30 cellular contexts compared by ENCODE assay signal in the genomic region with DNA sequence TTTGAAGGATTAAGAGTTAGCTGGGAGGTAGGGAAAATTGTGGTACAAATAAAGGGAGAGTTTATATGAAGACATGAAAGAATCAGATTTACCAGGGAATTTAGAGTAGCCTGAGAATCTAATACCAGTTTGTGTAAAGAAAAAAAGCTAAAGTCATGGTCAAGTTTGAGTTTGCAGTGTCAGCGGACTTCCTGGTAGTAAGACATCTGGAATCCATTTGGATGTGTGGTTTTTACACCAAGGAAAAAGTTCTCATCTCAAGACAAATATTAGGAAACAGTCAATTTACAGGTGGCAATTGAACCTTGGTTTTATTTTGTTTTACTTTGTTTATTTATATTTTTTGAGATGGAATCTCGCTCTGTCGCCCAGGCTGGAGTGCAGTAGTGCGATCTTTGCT. TPM values are rescaled to one million over a fixed set of nuclear protein-coding genes. Genes with fewer than 3 reads are reported as not detected.
DNase-seq lines count a peak whose midpoint lies in the region; ATAC-seq and TF ChIP-seq lines count a peak whose summit lies in the region.
"Had no signal": no experiment of that assay in that cellular context is flagged by ENCODE, and none has a peak within 500 bp of the region (broad histone marks: within the 10 kb centered on the region; RNA-seq: fewer than 3 reads in every experiment).

No MANE protein-coding gene starts in this region.

- H3K27ac ChIP-seq in OCI-LY1 (ENCODE audit: low read depth, low read length, poor library complexity, severe bottlenecking) = peak overlapping the region; percentile 82
- no peak overlapping the region for H3K27ac ChIP-seq in thyroid gland
- no peak overlapping the region for H3K27ac ChIP-seq in ovary
- H3K27ac ChIP-seq: ascending aorta, coronary artery, pancreas, thoracic aorta had no signal

- peaks cover 8 to 14% of the 10 kb centered on the region in 2 donors for H3K36me3 Mint-ChIP-seq in stimulated activated naive B cell treated with anti-CD40 and anti-IgM and Interleukin-4, amounts not matched to agents 10 μg/mL and 1 μg/mL and 100 μg/mL, for 72 hours
- H3K36me3 Mint-ChIP-seq: activated naive CD8-positive, alpha-beta T cell treated with anti-CD3 and anti-CD28 coated beads for 36 hours; CD8-positive, alpha-beta memory T cell; natural killer cell treated with Interleukin-12 subunit alpha and Interleukin-12 subunit beta and Interleukin-15 and Interleukin-18, amount 100 ng/mL, for 72 hours had no signal

- TF ChIP-seq POLR2A in thyroid gland (IDR thresholded peaks at IDR 0.05) (no peak), ovary (IDR thresholded peaks at IDR 0.05) (no peak)

- no peak for TF ChIP-seq EP300 in ovary (IDR thresholded peaks at IDR 0.05)

- H3K9me3 ChIP-seq in OCI-LY1 (ENCODE audit: low read length) (no peaks in the 10 kb centered on the region), thyroid gland (no peaks in the 10 kb centered on the region), ovary (no peaks in the 10 kb centered on the region)
- H3K9me3 ChIP-seq: ascending aorta, MG63, pancreas, SK-N-SH, thoracic aorta had no signal

- H2AFZ ChIP-seq in OCI-LY1 (ENCODE audit: low read length) = no peak overlapping the region

- H4K20me1 ChIP-seq in OCI-LY1 (ENCODE audit: insufficient read depth, low read length) = no peaks in the 10 kb centered on the region

- intact Hi-C loops in thyroid gland (cut with DNase I) (no loop called here), ovary (cut with DNase I) (no loop called here)

- WGBS in thyroid gland, 2 donors = 84 to 95% methylated on average over 4 of the region's 4 CpGs
- 84 to 93% (median 88%) methylated on average over 4 of the region's 4 CpGs for WGBS in ovary, 3 donors

- peaks cover 82% of the 10 kb centered on the region for H3K4me1 ChIP-seq in OCI-LY1 (ENCODE audit: insufficient read depth, low read length, severe bottlenecking)
- H3K4me1 ChIP-seq in thyroid gland = no peaks in the 10 kb centered on the region
- no peaks in the 10 kb centered on the region for H3K4me1 ChIP-seq in ovary (ENCODE audit: insufficient read depth)
- H3K4me1 ChIP-seq: ascending aorta, pancreas had no signal

- TF ChIP-seq CTCF in OCI-LY1 (IDR thresholded peaks at IDR 0.05; ENCODE audit: low read length) (no peak), fibroblast of villous mesenchyme (IDR thresholded peaks at IDR 0.05; ENCODE audit: insufficient read depth, low read depth, low read length) (no peak), thyroid gland (IDR thresholded peaks at IDR 0.05) (no peak), ovary (IDR thresholded peaks at IDR 0.05) (no peak)

- no peaks in the 10 kb centered on the region for H3K9me2 ChIP-seq in OCI-LY1 (ENCODE audit: low read depth, low read length)
- H3K9me2 ChIP-seq: SK-N-SH had no signal

- no peaks in the 10 kb centered on the region for H3K79me2 ChIP-seq in OCI-LY1 (ENCODE audit: insufficient read depth, low read length)

- no peaks in the 10 kb centered on the region; the same call in 1 of the 2 replicates for H3F3A ChIP-seq in OCI-LY1 (ENCODE audit: insufficient read depth, low read length)

- peaks cover 0 to 2% of the 10 kb centered on the region in 2 donors for H3K9me3 Mint-ChIP-seq in stimulated activated naive B cell treated with anti-CD40 and anti-IgM and Interleukin-4, amounts not matched to agents 10 μg/mL and 1 μg/mL and 100 μg/mL, for 72 hours
- H3K9me3 Mint-ChIP-seq: activated naive CD8-positive, alpha-beta T cell treated with anti-CD3 and anti-CD28 coated beads for 36 hours; CD8-positive, alpha-beta memory T cell; natural killer cell treated with Interleukin-12 subunit alpha and Interleukin-12 subunit beta and Interleukin-15 and Interleukin-18, amount 100 ng/mL, for 72 hours had no signal

- no peak for ATAC-seq in stimulated activated naive B cell treated with anti-CD40 and anti-IgM and Interleukin-4, amounts not matched to agents 10 μg/mL and 1 μg/mL and 100 μg/mL, for 72 hours (replicated peaks)
- ATAC-seq: HCT116; natural killer cell treated with Interleukin-12 subunit alpha and Interleukin-12 subunit beta and Interleukin-15 and Interleukin-18, amount 100 ng/mL, for 72 hours; pancreas; T-helper 17 cell had no signal

- H3K4me2 ChIP-seq in OCI-LY1 (ENCODE audit: low read length) = no peak overlapping the region
- H3K4me2 ChIP-seq: SK-N-SH had no signal

- peaks cover 37 to 67% of the 10 kb centered on the region in 2 donors for H3K4me1 Mint-ChIP-seq in stimulated activated naive B cell treated with anti-CD40 and anti-IgM and Interleukin-4, amounts not matched to agents 10 μg/mL and 1 μg/mL and 100 μg/mL, for 72 hours
- H3K4me1 Mint-ChIP-seq: activated naive CD8-positive, alpha-beta T cell treated with anti-CD3 and anti-CD28 coated beads for 36 hours had no signal

- DNase-seq in EH (ENCODE audit: low read depth) (peak; percentile 50), fibroblast of villous mesenchyme (ENCODE audit: low read depth) (peak; percentile 59), cortex of kidney (lab: John Stamatoyannopoulos, UW) (no peak), thyroid gland (no peak), ovary (no peak), NAMALWA (ENCODE audit: low spot score) (no peak)
- DNase-seq in stimulated activated naive B cell treated with anti-CD40 and anti-IgM and Interleukin-4, amounts not matched to agents 10 μg/mL and 1 μg/mL and 100 μg/mL, for 72 hours = no peak
- DNase-seq: activated effector memory CD4-positive, alpha-beta T cell treated with anti-CD3 and anti-CD28 coated beads, Interleukin-2, amount 50 U/mL, for 16 hours; activated naive CD8-positive, alpha-beta T cell treated with anti-CD3 and anti-CD28 coated beads for 36 hours; CD8-positive, alpha-beta memory T cell; MG63; NCI-H1417 treated with DMSO at 0.1 percent for 48 hours; NCI-H446; NCI-H774; pancreas; retina; SK-N-SH; stimulated activated CD4-positive, alpha-beta T cell treated with anti-CD3 and anti-CD28 coated beads, Interleukin-12 subunit alpha, Interleukin-12 subunit beta, amount 100 ng/mL, for 4 hours; stimulated activated CD4-positive, alpha-beta T cell treated with anti-CD3 and anti-CD28 coated beads, Interleukin-4, amount 100 ng/mL, for 4 hours; stimulated activated naive CD4-positive, alpha-beta T cell; T-helper 17 cell had no signal

- no peak overlapping the region for H3K4me3 Mint-ChIP-seq in stimulated activated naive B cell treated with anti-CD40 and anti-IgM and Interleukin-4, amounts not matched to agents 10 μg/mL and 1 μg/mL and 100 μg/mL, for 72 hours
- H3K4me3 Mint-ChIP-seq: activated naive CD8-positive, alpha-beta T cell treated with anti-CD3 and anti-CD28 coated beads for 36 hours; CD8-positive, alpha-beta memory T cell; natural killer cell treated with Interleukin-12 subunit alpha and Interleukin-12 subunit beta and Interleukin-15 and Interleukin-18, amount 100 ng/mL, for 72 hours; T-helper 17 cell had no signal

- H3K27me3 ChIP-seq in OCI-LY1 (ENCODE audit: insufficient read depth, low read length) (no peaks in the 10 kb centered on the region), thyroid gland (no peaks in the 10 kb centered on the region), ovary (no peaks in the 10 kb centered on the region)
- H3K27me3 ChIP-seq: ascending aorta, MG63, pancreas had no signal

- no peaks in the 10 kb centered on the region for H3K27me3 Mint-ChIP-seq in stimulated activated naive B cell treated with anti-CD40 and anti-IgM and Interleukin-4, amounts not matched to agents 10 μg/mL and 1 μg/mL and 100 μg/mL, for 72 hours
- H3K27me3 Mint-ChIP-seq: activated naive CD8-positive, alpha-beta T cell treated with anti-CD3 and anti-CD28 coated beads for 36 hours; natural killer cell treated with Interleukin-12 subunit alpha and Interleukin-12 subunit beta and Interleukin-15 and Interleukin-18, amount 100 ng/mL, for 72 hours; T-helper 17 cell had no signal

- H3K27ac Mint-ChIP-seq in stimulated activated naive B cell treated with anti-CD40 and anti-IgM and Interleukin-4, amounts not matched to agents 10 μg/mL and 1 μg/mL and 100 μg/mL, for 72 hours = peak overlapping the region; percentile 56
- H3K27ac Mint-ChIP-seq: CD8-positive, alpha-beta memory T cell; natural killer cell treated with Interleukin-12 subunit alpha and Interleukin-12 subunit beta and Interleukin-15 and Interleukin-18, amount 100 ng/mL, for 72 hours; T-helper 17 cell had no signal

- H3K9ac ChIP-seq in OCI-LY1 (ENCODE audit: low read length) = no peak overlapping the region
- H3K9ac ChIP-seq: SK-N-SH had no signal

- H3K36me3 ChIP-seq in OCI-LY1 (ENCODE audit: insufficient read depth, low read length) (no peaks in the 10 kb centered on the region), thyroid gland (no peaks in the 10 kb centered on the region), ovary (no peaks in the 10 kb centered on the region)
- H3K36me3 ChIP-seq: ascending aorta, MG63, pancreas, thoracic aorta had no signal

- no peak overlapping the region for H3K4me3 ChIP-seq in OCI-LY1 (ENCODE audit: low read depth, low read length, poor library complexity, severe bottlenecking)
- no peak overlapping the region for H3K4me3 ChIP-seq in fibroblast of villous mesenchyme (ENCODE audit: low read depth, low read length)
- no peak overlapping the region for H3K4me3 ChIP-seq in thyroid gland (replicated peaks in 1 of 3)
- H3K4me3 ChIP-seq in ovary = no peak overlapping the region
- H3K4me3 ChIP-seq: ascending aorta, coronary artery, MG63, pancreas, thoracic aorta had no signal

RNA-seq across cellular contexts. Expression of a gene that starts 1.5 kb away (rescaled TPM):
- under 0.01 TPM in 1 of 2 replicates, not detected in the other for total RNA-seq in fibroblast of villous mesenchyme
- total RNA-seq in thyroid gland = 1 to 10 TPM in 2 of 4 donors, under 1 TPM in 2; 0.49 to 1.8 (median 1.1) TPM
- total RNA-seq in ovary = 1 to 10 TPM in 3 of 7 donors, under 1 TPM in 4; 0.22 to 1.7 (median 0.69) TPM
- 1 to 10 TPM in 1 of 2 donors, under 1 TPM in 1; 0.19 to 1.3 TPM for polyA plus RNA-seq in ovary
- total RNA-seq: activated naive CD8-positive, alpha-beta T cell treated with anti-CD3 and anti-CD28 coated beads for 36 hours; ascending aorta; CD8-positive, alpha-beta memory T cell; HT-29; natural killer cell treated with Interleukin-12 subunit alpha and Interleukin-12 subunit beta and Interleukin-15 and Interleukin-18, amount 100 ng/mL, for 72 hours had no signal
- polyA plus RNA-seq: CD8-positive, alpha-beta memory T cell; SK-N-SH had no signal

RNA-seq across cellular contexts. Expression of a gene that starts 56.7 kb away (rescaled TPM):
- total RNA-seq in fibroblast of villous mesenchyme (not detected in 2 replicates), thyroid gland (1 to 10 TPM in 2 of 4 donors, under 1 TPM in 2; 0.63 to 1.8 (median 0.89) TPM), ovary (1 to 10 TPM in 1 of 7 donors, under 1 TPM in 6; 0.27 to 1.6 (median 0.56) TPM)
- polyA plus RNA-seq in ovary = 1 to 10 TPM in 1 of 2 donors, under 1 TPM in 1; 0.31 to 5.8 TPM
- total RNA-seq: activated naive CD8-positive, alpha-beta T cell treated with anti-CD3 and anti-CD28 coated beads for 36 hours; CD8-positive, alpha-beta memory T cell; fibroblast of lung; HT-29; natural killer cell treated with Interleukin-12 subunit alpha and Interleukin-12 subunit beta and Interleukin-15 and Interleukin-18, amount 100 ng/mL, for 72 hours; OCI-LY7 had no signal
- polyA plus RNA-seq: CD8-positive, alpha-beta memory T cell; SK-N-SH had no signal

Comparison
In these comparisons a context has a peak if more than half of its experiments do, and no peak if none do; other contexts are left out.
1. DNase-seq: peak in EH (single experiment) and fibroblast of villous mesenchyme (single experiment); none in stimulated activated naive B cell treated with anti-CD40 and anti-IgM and Interleukin-4, amounts not matched to agents 10 μg/mL and 1 μg/mL and 100 μg/mL, for 72 hours (single experiment), cortex of kidney (single experiment), thyroid gland (0 of 2), ovary (0 of 5) and NAMALWA (single experiment).